In the genomic region with DNA sequence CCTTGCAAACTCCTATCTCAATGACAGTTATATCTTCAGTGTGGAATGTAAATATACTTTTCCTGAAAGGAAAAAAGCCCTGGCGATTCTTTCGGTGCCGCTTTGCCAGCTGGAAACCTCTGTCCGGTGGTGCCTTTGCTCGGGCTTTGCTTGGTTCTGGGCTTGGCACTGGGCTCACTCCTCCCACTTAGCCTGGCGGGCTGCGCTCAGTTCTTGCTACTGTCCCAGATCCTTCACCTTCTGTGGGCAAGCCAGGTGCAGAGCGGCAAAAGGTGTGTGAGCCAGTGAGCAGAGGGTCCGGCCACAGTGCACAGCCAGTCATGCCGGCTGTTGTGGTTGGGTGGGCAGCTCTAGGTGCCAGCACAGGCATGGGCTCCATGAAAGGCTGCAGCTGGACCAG, we compare ENCODE assay signal across 28 cellular contexts. TPM values are rescaled to one million over a fixed set of nuclear protein-coding genes. Genes with fewer than 3 reads are reported as not detected.
"Had no signal": no experiment of that assay in that cellular context is flagged by ENCODE, and none has a peak within 500 bp of the region (broad histone marks: within the 10 kb centered on the region; RNA-seq: fewer than 3 reads in every experiment).

No MANE protein-coding gene starts in this region.

- H3K9me3 ChIP-seq: colonic mucosa, esophagus squamous epithelium, gastrocnemius medialis, heart right ventricle, left lung, mucosa of descending colon had no signal

- DNase-seq: cerebellar nuclear complex; colonic mucosa; cortex of kidney; effector CD8-positive, alpha-beta T cell; effector memory CD8-positive, alpha-beta T cell; endodermal cell; erythroblast; esophagus squamous epithelium; foreskin fibroblast; foreskin melanocyte; gastrocnemius medialis; glutamatergic neuron; head of caudate nucleus; heart right ventricle; hippocampal formation; left cardiac atrium; left lung; left ventricle myocardium superior; mammary epithelial cell; mesendoderm; mucosa of descending colon had no signal

- H3K4me3 ChIP-seq: colonic mucosa, esophagus squamous epithelium, gastrocnemius medialis, heart right ventricle, left lung, lung, mucosa of descending colon had no signal

- H3K27me3 ChIP-seq: colonic mucosa, gastrocnemius medialis, heart right ventricle, left lung had no signal

- H3K27ac ChIP-seq: colonic mucosa, epithelial cell of prostate, esophagus squamous epithelium, gastrocnemius medialis, heart right ventricle, left lung had no signal

- FAIRE-seq: endometrium, islet of Langerhans, keratinocyte had no signal

- H3K4me1 ChIP-seq: colonic mucosa, esophagus squamous epithelium, gastrocnemius medialis, heart right ventricle, left lung had no signal

- H3K36me3 ChIP-seq: colonic mucosa, esophagus squamous epithelium, gastrocnemius medialis, heart right ventricle, left lung had no signal

RNA-seq across cellular contexts. Expression of a gene that starts 20.6 kb away (rescaled TPM):
- total RNA-seq: colonic mucosa, endodermal cell, esophagus mucosa, gastrocnemius medialis, glomerular endothelial cell, heart right ventricle, left cardiac atrium, left ventricle myocardium superior, mucosa of descending colon had no signal
